In genomic region chr4:151672996-151673395, GRCh38 we compare ENCODE assay signal across 30 cellular contexts.
"Had no signal": no experiment of that assay in that cellular context is flagged by ENCODE, and none has a peak within 500 bp of the region (broad histone marks: within the 10 kb centered on the region; RNA-seq: fewer than 3 reads in every experiment).

No MANE protein-coding gene starts in this region.

- H3K4me3 ChIP-seq: dorsolateral prefrontal cortex, gastroesophageal sphincter, heart left ventricle, hepatocyte, lung, mucosa of descending colon, ovary, psoas muscle, right lobe of liver, suprapubic skin, transverse colon, vagina had no signal

- H3K4me3 Mint-ChIP-seq: memory B cell; mesothelial cell of epicardium; naive B cell; nephron progenitor cell; stimulated activated naive B cell treated with anti-CD40 and anti-IgM and Interleukin-4, amounts not matched to agents 10 μg/mL and 1 μg/mL and 100 μg/mL, for 72 hours; stimulated activated naive CD8-positive, alpha-beta T cell treated with anti-CD3 and anti-CD28 coated beads, Interleukin-15, Interleukin-2, amounts not matched to agents 100 ng/mL and 50 ng/mL, for 24 hours had no signal

- H3K4me2 ChIP-seq: hepatocyte had no signal

- H3K27me3 Mint-ChIP-seq: memory B cell; naive B cell; stimulated activated naive B cell treated with anti-CD40 and anti-IgM and Interleukin-4, amounts not matched to agents 10 μg/mL and 1 μg/mL and 100 μg/mL, for 72 hours; stimulated activated naive CD8-positive, alpha-beta T cell treated with anti-CD3 and anti-CD28 coated beads, Interleukin-15, Interleukin-2, amounts not matched to agents 100 ng/mL and 50 ng/mL, for 24 hours had no signal

- H3K4me1 ChIP-seq: right lobe of liver had no signal

- ATAC-seq: esophagus mucosa; foreskin keratinocyte; gastroesophageal sphincter; heart left ventricle; left colon; left ventricle myocardium superior; mucosa of descending colon; psoas muscle; right lobe of liver; stimulated activated naive B cell treated with anti-CD40 and anti-IgM and Interleukin-4, amounts not matched to agents 10 μg/mL and 1 μg/mL and 100 μg/mL, for 72 hours had no signal

- H2AFZ ChIP-seq: hepatocyte had no signal

- H3K9me3 ChIP-seq: gastroesophageal sphincter, heart left ventricle, mucosa of descending colon, ovary, psoas muscle, right lobe of liver, suprapubic skin, transverse colon, vagina had no signal

- H3K27ac ChIP-seq: epithelial cell of prostate, foreskin keratinocyte, gastroesophageal sphincter, hepatocyte, right lobe of liver, transverse colon, vagina had no signal

- DNase-seq: dorsolateral prefrontal cortex; effector CD4-positive, alpha-beta T cell; foreskin keratinocyte; heart left ventricle; kidney; left colon; left ventricle myocardium superior; mucosa of descending colon; naive B cell; nephron progenitor cell; occipital lobe; ovary; posterior cingulate gyrus; psoas muscle; right lobe of liver; small intestine; stimulated activated CD4-positive, alpha-beta T cell treated with anti-CD3 and anti-CD28 coated beads, Interleukin-15, amount 100 ng/mL, for 24 hours; stimulated activated CD4-positive, alpha-beta T cell treated with anti-CD3 and anti-CD28 coated beads, Interleukin-2, amount 100 ng/mL, for 48 hours; stimulated activated naive B cell treated with anti-CD40 and anti-IgM and Interleukin-4, amounts not matched to agents 10 μg/mL and 1 μg/mL and 100 μg/mL, for 72 hours; transverse colon had no signal

- H3K36me3 Mint-ChIP-seq: mesothelial cell of epicardium had no signal

- H3K27ac Mint-ChIP-seq: memory B cell; mesothelial cell of epicardium; nephron progenitor cell; stimulated activated naive B cell treated with anti-CD40 and anti-IgM and Interleukin-4, amounts not matched to agents 10 μg/mL and 1 μg/mL and 100 μg/mL, for 72 hours; stimulated activated naive CD8-positive, alpha-beta T cell treated with anti-CD3 and anti-CD28 coated beads, Interleukin-15, Interleukin-2, amounts not matched to agents 100 ng/mL and 50 ng/mL, for 24 hours had no signal

- H3K27me3 ChIP-seq: dorsolateral prefrontal cortex, foreskin keratinocyte, gastroesophageal sphincter, heart left ventricle, hepatocyte, ovary, right lobe of liver, suprapubic skin, transverse colon, vagina had no signal

- H3K9me3 Mint-ChIP-seq: memory B cell; mesothelial cell of epicardium; naive B cell; nephron progenitor cell; stimulated activated naive B cell treated with anti-CD40 and anti-IgM and Interleukin-4, amounts not matched to agents 10 μg/mL and 1 μg/mL and 100 μg/mL, for 72 hours; stimulated activated naive CD8-positive, alpha-beta T cell treated with anti-CD3 and anti-CD28 coated beads, Interleukin-15, Interleukin-2, amounts not matched to agents 100 ng/mL and 50 ng/mL, for 24 hours had no signal

- H3K4me1 Mint-ChIP-seq: memory B cell; naive B cell; stimulated activated naive B cell treated with anti-CD40 and anti-IgM and Interleukin-4, amounts not matched to agents 10 μg/mL and 1 μg/mL and 100 μg/mL, for 72 hours had no signal

- H3K36me3 ChIP-seq: ovary, right lobe of liver, suprapubic skin, transverse colon had no signal

- H3K79me2 ChIP-seq: hepatocyte had no signal
